1 cellular context compared by ENCODE assay signal in the genomic region with DNA sequence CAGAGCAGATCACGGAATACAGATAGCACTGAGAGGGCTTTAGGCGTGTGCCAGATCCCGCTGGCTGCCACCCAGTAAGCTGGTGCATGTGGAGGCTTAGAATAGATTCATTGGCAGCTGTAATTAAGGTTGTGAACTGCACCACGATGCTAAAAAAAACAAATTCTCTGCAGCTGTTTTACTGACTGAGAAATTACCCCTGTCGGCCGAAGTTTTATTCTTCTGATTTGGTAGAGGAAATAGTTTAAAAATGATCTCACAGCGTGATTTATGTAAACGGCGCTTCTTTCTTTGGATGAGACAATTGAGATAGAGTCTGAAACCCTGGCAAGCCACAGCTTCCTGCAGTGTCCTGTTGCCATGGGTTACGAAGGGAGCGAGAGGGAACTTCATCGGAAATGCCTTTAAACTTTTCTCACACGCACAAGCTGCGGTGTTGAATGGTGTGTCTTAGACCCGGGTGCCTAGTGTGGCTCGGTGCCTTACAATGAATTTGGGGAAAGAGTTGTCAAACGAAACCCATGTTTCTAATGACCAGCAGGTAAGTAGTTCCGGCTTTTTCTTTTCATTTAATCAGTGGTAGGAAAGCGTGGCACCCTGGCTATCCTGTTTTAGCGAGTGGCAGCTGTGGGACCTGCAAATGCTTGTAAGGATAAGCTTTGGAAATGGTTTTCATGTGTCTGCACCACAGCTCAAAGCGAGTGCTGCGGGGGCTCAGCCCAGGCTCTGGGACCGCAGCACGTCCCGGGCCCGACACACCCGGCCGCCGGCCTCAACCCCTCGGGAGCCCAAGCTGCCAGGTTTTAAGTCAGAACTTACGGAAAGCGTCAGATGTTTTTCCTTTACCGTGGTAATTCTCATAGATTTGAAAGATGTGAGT.
A peak's percentile ranks its signal among the peaks of the same experiment; 100 is the strongest.
TF ChIP-seq lines count a peak whose summit lies in the region.

No MANE protein-coding gene starts in this region.

TF ChIP-seq in IMR-90, 13 proteins besides CTCF, POLR2A, EP300 and RAD21 (continued from another document):
- TF ChIP-seq, protein P1, sequence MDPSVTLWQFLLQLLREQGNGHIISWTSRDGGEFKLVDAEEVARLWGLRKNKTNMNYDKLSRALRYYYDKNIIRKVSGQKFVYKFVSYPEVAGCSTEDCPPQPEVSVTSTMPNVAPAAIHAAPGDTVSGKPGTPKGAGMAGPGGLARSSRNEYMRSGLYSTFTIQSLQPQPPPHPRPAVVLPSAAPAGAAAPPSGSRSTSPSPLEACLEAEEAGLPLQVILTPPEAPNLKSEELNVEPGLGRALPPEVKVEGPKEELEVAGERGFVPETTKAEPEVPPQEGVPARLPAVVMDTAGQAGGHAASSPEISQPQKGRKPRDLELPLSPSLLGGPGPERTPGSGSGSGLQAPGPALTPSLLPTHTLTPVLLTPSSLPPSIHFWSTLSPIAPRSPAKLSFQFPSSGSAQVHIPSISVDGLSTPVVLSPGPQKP (IDR thresholded peaks at IDR 0.05; ENCODE audit: borderline replicate concordance, low read depth, low read length): no peak
- TF ChIP-seq BHLHE40 (IDR thresholded peaks at IDR 0.05; ENCODE audit: low read depth, low read length): 0 out of 2 replicates have a peak, but pooled peaks have one; percentile 25
